1 cellular context compared by ENCODE assay signal in the genomic region with DNA sequence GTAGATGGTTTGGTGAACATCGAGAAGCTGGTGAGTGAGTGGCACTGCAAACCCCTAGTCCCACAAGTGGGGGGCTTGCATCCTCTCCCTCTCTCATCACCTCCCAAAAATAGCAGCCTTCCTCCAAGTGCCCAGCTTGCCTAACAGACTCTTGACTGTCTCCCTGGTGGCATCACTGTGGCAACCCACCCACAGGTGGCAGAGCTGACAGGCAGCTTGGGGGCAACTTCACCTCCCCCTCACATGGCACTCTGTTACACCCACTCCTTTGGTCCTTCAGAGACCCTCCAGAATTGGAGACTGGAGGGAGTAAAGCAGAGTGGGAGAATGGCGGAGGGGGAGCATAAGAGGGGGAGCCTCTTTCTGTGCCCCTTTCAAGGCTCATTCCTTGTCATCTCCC.
TF ChIP-seq lines count a peak whose summit lies in the region.

No MANE protein-coding gene starts in this region.

TF ChIP-seq in WTC11, 78 proteins besides CTCF, POLR2A, EP300 and RAD21 (continued from another document):
- no peak for TF ChIP-seq NR3C1 (CRISPR knock-in tag; conservative IDR thresholded peaks at IDR 0.05; ENCODE audit: low read depth)
- no peak for TF ChIP-seq ZNF219 (CRISPR knock-in tag; IDR thresholded peaks at IDR 0.05; ENCODE audit: borderline replicate concordance)
- no peak for TF ChIP-seq NFE2L1 (CRISPR knock-in tag; IDR thresholded peaks at IDR 0.05)
- TF ChIP-seq, protein P1, sequence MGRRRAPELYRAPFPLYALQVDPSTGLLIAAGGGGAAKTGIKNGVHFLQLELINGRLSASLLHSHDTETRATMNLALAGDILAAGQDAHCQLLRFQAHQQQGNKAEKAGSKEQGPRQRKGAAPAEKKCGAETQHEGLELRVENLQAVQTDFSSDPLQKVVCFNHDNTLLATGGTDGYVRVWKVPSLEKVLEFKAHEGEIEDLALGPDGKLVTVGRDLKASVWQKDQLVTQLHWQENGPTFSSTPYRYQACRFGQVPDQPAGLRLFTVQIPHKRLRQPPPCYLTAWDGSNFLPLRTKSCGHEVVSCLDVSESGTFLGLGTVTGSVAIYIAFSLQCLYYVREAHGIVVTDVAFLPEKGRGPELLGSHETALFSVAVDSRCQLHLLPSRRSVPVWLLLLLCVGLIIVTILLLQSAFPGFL (CRISPR knock-in tag; IDR thresholded peaks at IDR 0.05; ENCODE audit: borderline replicate concordance) = no peak
- TF ChIP-seq, protein P2, sequence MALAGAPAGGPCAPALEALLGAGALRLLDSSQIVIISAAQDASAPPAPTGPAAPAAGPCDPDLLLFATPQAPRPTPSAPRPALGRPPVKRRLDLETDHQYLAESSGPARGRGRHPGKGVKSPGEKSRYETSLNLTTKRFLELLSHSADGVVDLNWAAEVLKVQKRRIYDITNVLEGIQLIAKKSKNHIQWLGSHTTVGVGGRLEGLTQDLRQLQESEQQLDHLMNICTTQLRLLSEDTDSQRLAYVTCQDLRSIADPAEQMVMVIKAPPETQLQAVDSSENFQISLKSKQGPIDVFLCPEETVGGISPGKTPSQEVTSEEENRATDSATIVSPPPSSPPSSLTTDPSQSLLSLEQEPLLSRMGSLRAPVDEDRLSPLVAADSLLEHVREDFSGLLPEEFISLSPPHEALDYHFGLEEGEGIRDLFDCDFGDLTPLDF (CRISPR knock-in tag; IDR thresholded peaks at IDR 0.05) = no peak
- no peak for TF ChIP-seq ZBTB21 (CRISPR knock-in tag; IDR thresholded peaks at IDR 0.05; ENCODE audit: borderline replicate concordance)
- TF ChIP-seq ZNF263 (CRISPR knock-in tag; IDR thresholded peaks at IDR 0.05; ENCODE audit: low read depth) = no peak
- no peak for TF ChIP-seq IRF2 (CRISPR knock-in tag; IDR thresholded peaks at IDR 0.05; ENCODE audit: borderline replicate concordance, low read depth)
- TF ChIP-seq, protein P3, sequence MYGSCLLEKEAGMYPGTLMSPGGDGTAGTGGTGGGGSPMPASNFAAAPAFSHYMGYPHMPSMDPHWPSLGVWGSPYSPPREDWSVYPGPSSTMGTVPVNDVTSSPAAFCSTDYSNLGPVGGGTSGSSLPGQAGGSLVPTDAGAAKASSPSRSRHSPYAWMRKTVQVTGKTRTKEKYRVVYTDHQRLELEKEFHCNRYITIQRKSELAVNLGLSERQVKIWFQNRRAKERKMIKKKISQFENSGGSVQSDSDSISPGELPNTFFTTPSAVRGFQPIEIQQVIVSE (CRISPR knock-in tag; IDR thresholded peaks at IDR 0.05; ENCODE audit: borderline replicate concordance) = no peak
- TF ChIP-seq, protein P4, sequence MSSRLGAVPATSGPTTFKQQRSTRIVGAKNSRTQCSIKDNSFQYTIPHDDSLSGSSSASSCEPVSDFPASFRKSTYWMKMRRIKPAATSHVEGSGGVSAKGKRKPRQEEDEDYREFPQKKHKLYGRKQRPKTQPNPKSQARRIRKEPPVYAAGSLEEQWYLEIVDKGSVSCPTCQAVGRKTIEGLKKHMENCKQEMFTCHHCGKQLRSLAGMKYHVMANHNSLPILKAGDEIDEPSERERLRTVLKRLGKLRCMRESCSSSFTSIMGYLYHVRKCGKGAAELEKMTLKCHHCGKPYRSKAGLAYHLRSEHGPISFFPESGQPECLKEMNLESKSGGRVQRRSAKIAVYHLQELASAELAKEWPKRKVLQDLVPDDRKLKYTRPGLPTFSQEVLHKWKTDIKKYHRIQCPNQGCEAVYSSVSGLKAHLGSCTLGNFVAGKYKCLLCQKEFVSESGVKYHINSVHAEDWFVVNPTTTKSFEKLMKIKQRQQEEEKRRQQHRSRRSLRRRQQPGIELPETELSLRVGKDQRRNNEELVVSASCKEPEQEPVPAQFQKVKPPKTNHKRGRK (CRISPR knock-in tag; IDR thresholded peaks at IDR 0.05; ENCODE audit: borderline replicate concordance) = no peak
- no peak for TF ChIP-seq JUN (CRISPR knock-in tag; IDR thresholded peaks at IDR 0.05)
- no peak for TF ChIP-seq CREB1 (CRISPR knock-in tag; IDR thresholded peaks at IDR 0.05)
- no peak for TF ChIP-seq TEAD1 (CRISPR knock-in tag; IDR thresholded peaks at IDR 0.05)
